Comparison of ENCODE assay signal across 20 cellular contexts in the genomic region with DNA sequence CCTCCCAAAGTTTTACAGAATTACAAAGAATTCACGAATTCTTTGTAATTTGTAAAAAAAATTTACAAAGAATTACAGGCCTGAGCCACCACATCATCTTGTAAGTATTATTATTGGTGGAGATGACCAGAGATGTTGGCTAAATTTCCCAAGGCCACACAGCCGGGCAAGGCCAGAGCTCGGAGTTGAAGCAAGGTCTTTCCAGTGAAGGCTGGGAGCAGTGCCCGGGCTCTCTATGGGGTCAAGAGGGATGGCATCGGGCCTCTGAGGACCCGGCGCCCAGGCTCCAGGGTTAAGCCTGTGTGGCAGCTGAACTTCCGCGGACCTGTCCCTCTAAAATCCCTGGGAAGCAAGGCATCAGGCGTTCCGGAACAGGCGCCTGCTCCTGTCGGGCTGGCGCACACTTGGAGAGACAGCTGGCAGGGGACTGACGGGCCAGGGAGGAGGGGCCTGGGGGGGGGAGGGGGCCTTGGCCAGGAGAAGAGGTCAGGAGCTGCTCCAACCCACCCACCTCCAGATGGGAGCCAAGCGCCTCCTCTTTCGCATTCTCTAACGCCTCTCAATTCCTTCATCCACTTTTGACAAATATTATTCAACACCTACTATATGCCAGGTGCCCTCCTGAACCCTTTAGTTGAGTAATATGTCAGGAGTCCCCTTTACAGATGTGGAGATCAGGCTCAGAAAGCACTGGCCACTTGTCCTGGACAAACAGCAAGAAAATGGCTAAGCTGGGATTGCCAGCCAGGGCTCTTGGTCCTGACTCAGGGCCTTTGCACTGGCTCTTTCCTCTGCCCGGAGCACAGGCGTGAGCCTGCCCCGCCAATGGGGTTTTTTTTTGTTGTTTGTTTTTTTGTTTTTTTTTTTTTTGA. TPM values are rescaled to one million over a fixed set of nuclear protein-coding genes. Genes with fewer than 3 reads are reported as not detected.
"Had no signal": no experiment of that assay in that cellular context is flagged by ENCODE, and none has a peak within 500 bp of the region (broad histone marks: within the 10 kb centered on the region; RNA-seq: fewer than 3 reads in every experiment).

No MANE protein-coding gene starts in this region.

- H3K4me1 ChIP-seq: gastrocnemius medialis had no signal

- H3K27ac ChIP-seq: gastrocnemius medialis, neutrophil, stomach, thoracic aorta had no signal

- H3K4me3 ChIP-seq: gastrocnemius medialis, stomach, thoracic aorta had no signal

- H3K36me3 ChIP-seq: gastrocnemius medialis, neutrophil, stomach, thoracic aorta had no signal

- H3K9me3 Mint-ChIP-seq: activated naive CD4-positive, alpha-beta T cell treated with anti-CD3 and anti-CD28 coated beads for 36 hours; activated naive CD8-positive, alpha-beta T cell treated with anti-CD3 and anti-CD28 coated beads, Interleukin-2, amount 50 U/mL, for 24 hours; activated T-helper 2 cell treated with anti-CD3 and anti-CD28 coated beads, Interferon-gamma antibody, Interleukin-2, Interleukin-4, amounts not matched to agents 10 μg/mL and 5 μg/mL and 100 μg/mL, durations not matched to agents 14 hours and 24 hours and 36 hours; T-cell had no signal

- H3K27ac Mint-ChIP-seq: activated naive CD4-positive, alpha-beta T cell treated with anti-CD3 and anti-CD28 coated beads for 36 hours; activated naive CD8-positive, alpha-beta T cell treated with anti-CD3 and anti-CD28 coated beads, Interleukin-2, amount 50 U/mL, for 24 hours; activated T-helper 2 cell treated with anti-CD3 and anti-CD28 coated beads, Interferon-gamma antibody, Interleukin-2, Interleukin-4, amounts not matched to agents 10 μg/mL and 5 μg/mL and 100 μg/mL, durations not matched to agents 14 hours and 24 hours and 36 hours; T-cell had no signal

- DNase-seq: activated CD4-positive, alpha-beta T cell treated with anti-CD3 and anti-CD28 coated beads for 1 hour; activated CD4-positive, alpha-beta T cell treated with anti-CD3 and anti-CD28 coated beads, Interleukin-2, amount 50 U/mL, for 4 hours; activated naive CD4-positive, alpha-beta T cell treated with anti-CD3 and anti-CD28 coated beads for 36 hours; activated naive CD8-positive, alpha-beta T cell treated with anti-CD3 and anti-CD28 coated beads, Interleukin-2, amount 50 U/mL, for 24 hours; activated T-cell treated with anti-CD3 and anti-CD28 coated beads, Interleukin-2, amount 50 U/mL, for 1 hour; dermis blood vessel endothelial cell; erythroblast; gastrocnemius medialis; naive thymus-derived CD4-positive, alpha-beta T cell; posterior cingulate gyrus; retina; stimulated activated CD4-positive, alpha-beta T cell treated with anti-CD3 and anti-CD28 coated beads, Interleukin-4, amount 100 ng/mL, for 24 hours; stimulated activated CD8-positive, alpha-beta memory T cell treated with anti-CD3 and anti-CD28 coated beads, Interleukin-4, amount 100 ng/mL, for 48 hours; stomach; T-cell; T-helper 9 cell had no signal

- H3K4me3 Mint-ChIP-seq: activated naive CD4-positive, alpha-beta T cell treated with anti-CD3 and anti-CD28 coated beads for 36 hours had no signal

- H3K9me3 ChIP-seq: gastrocnemius medialis, neutrophil, stomach, thoracic aorta had no signal

- ATAC-seq: activated naive CD8-positive, alpha-beta T cell treated with anti-CD3 and anti-CD28 coated beads, Interleukin-2, amount 50 U/mL, for 24 hours; gastrocnemius medialis; naive thymus-derived CD4-positive, alpha-beta T cell; T-cell had no signal

- H3K36me3 Mint-ChIP-seq: naive thymus-derived CD4-positive, alpha-beta T cell; T-cell had no signal

RNA-seq across cellular contexts. Expression of a gene that starts 36.8 kb away (rescaled TPM):
- total RNA-seq: activated T-helper 2 cell treated with anti-CD3 and anti-CD28 coated beads, Interferon-gamma antibody, Interleukin-2, Interleukin-4, amounts not matched to agents 10 μg/mL and 5 μg/mL and 100 μg/mL, durations not matched to agents 14 hours and 24 hours and 36 hours had no signal
- polyA plus RNA-seq: naive thymus-derived CD4-positive, alpha-beta T cell had no signal

RNA-seq across cellular contexts. Expression of a gene that starts 56.4 kb away (rescaled TPM):
- total RNA-seq: chondrocyte had no signal
